1 cellular context compared by ENCODE assay signal in the genomic region with DNA sequence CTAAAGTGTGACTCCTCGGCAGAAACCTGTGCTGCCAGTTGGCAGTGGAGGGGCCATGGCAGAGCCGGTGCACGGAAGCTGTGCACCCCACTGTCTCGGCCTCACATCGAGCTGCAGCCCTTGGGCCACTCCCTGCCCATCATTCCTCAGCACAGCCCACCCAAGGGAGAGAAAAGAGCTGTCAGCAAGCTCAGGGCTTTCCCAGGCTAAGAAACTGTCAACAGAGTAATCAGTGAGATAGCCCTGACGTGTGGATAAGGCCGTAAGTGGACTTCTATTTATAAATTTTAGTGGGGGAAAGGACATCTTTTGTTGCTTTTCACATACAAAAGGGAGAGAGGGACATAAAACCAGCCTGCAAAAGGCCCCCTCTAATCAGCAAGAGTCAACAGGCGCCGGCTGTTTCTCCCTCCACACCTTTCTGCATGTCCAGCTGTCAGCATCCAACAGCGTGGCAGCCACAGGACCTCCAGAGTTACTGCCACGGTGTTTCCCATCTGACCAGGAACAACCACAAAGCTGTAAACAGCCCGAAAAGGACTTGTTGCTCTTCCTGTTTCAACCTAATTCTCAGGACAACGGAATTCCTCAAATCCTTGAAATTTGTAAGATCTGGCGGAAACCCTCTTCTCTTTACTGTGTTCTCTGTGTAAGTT.
TF ChIP-seq lines count a peak whose summit lies in the region.

No MANE protein-coding gene starts in this region.

TF ChIP-seq in K562, 482 proteins besides CTCF, POLR2A, EP300 and RAD21:
- TF ChIP-seq RBM22 (IDR thresholded peaks at IDR 0.05; ENCODE audit: low read depth, low read length, poor library complexity, severe bottlenecking) (peak; percentile 20), ZNF174 (CRISPR knock-in tag; IDR thresholded peaks at IDR 0.05) (no peak)
